In the genomic region with DNA sequence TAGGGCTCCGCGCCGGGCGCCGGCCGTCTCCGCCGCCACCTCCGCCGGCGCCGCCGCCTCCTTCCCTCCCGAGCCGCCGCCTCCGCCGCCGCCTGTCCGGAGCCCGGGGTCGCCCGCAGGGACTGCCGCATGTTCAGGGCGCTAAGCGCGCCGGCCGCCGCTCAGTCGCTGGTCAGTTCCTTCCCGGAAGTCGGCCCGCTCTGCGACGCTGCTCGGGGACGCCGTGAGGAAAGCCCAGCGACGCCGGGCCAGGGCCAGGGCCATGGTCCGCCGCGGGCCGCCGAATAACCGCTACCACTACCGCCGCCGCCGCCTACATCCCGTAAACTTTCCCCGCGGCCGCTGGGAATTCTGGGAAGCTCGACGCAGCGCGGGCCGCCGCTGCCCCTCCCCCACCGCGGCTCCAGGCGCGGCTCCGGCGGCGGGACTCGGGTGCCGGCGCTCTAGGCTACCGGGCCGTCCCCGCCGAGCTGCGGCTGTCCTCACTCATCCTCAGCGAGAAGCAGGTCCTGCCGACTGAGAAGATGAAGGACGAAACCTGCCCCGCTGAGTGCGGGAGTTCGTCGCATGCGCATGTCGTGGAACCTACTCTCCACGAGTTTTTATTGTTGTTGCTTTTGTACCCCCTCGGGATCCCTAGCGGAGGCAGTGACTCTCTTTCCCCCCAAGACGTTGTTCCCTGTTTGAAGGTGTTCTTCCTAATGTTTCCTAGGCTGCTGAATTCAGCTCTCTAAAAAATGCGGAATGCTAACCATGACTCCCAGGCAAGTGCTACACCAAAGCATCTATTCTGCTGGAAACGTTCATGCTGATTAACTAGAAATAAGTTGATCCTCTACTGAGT, we compare ENCODE assay signal across 8 cellular contexts. TPM values are rescaled to one million over a fixed set of nuclear protein-coding genes. Genes with fewer than 3 reads are reported as not detected.
A peak's percentile ranks its signal among the peaks of the same experiment; 100 is the strongest.
DNase-seq lines count a peak whose midpoint lies in the region; ATAC-seq lines count a peak whose summit lies in the region.

A gene (minus strand): TSS at position 299 of the 844 bp plus-strand sequence. CDS start 339 bp downstream, outside the sequence.

- CTCF ChIA-PET in activated CD4-positive, alpha-beta T cell treated with anti-CD3 and anti-CD28 coated beads for 36 hours (lab: Charles Lee) = interaction anchor here (1.0 to 1.1 kb wide), 2 partner anchors 49 to 108 kb away, joined by 3 to 4 read pairs; no protein-coding TSS in a partner anchor

- no peak within 1 kb of the TSS for H3K4me3 Mint-ChIP-seq in activated CD4-positive, alpha-beta T cell treated with anti-CD3 and anti-CD28 coated beads for 36 hours

- no peaks in the 10 kb centered on the region for H3K36me3 ChIP-seq in ACC112 (ENCODE audit: insufficient read depth, low read length)

- H3K4me3 ChIP-seq in ACC112 (ENCODE audit: low read depth, low read length) = peak within 1 kb of the TSS; percentile 85

- H3K27ac ChIP-seq in ACC112 (ENCODE audit: low read depth, low read length) = peak within 1 kb of the TSS; percentile 90
- peak within 1 kb of the TSS; percentile 89 for H3K27ac ChIP-seq in cingulate gyrus (ENCODE audit: low read depth, low read length)

- peaks cover 13% of the 10 kb centered on the region for H3K36me3 Mint-ChIP-seq in activated CD4-positive, alpha-beta T cell treated with anti-CD3 and anti-CD28 coated beads for 36 hours (ENCODE audit: low read depth)

- intact Hi-C loops in activated CD4-positive, alpha-beta T cell treated with anti-CD3 and anti-CD28 coated beads for 36 hours (cut with DNase I, micrococcal nuclease) = loop anchor here (1.0 to 5.0 kb wide), 9 partner anchors 58 to 356 kb away; a partner anchor contains a TSS

- peak within 1 kb of the TSS; percentile 80 for H3K27ac Mint-ChIP-seq in activated CD4-positive, alpha-beta T cell treated with anti-CD3 and anti-CD28 coated beads for 36 hours

- ATAC-seq in GM18861 (IDR thresholded peaks at IDR 0.05; ENCODE audit: unreplicated experiment) = peak; percentile 34
- peak; percentile 57 for ATAC-seq in HG03095 (IDR thresholded peaks at IDR 0.05; ENCODE audit: unreplicated experiment)
- ATAC-seq in activated CD4-positive, alpha-beta T cell treated with anti-CD3 and anti-CD28 coated beads for 36 hours = peak; percentile 79

- POLR2A ChIA-PET in activated CD4-positive, alpha-beta T cell treated with anti-CD3 and anti-CD28 coated beads for 36 hours (lab: Charles Lee) = interaction anchor here (0.6 to 1.4 kb wide), 11 partner anchors 9 to 554 kb away, joined by 3 to 5 read pairs (median 4); a partner anchor contains a TSS

- DNase-seq in NCI-H2227 treated with DMSO at 0.1 percent for 48 hours (lab: John Stamatoyannopoulos, UW) (peak; percentile 82), left kidney (ENCODE audit: low read depth, low spot score) (peak; percentile 95)
- DNase-seq in activated CD4-positive, alpha-beta T cell treated with anti-CD3 and anti-CD28 coated beads for 36 hours = peak; percentile 71
- peak; percentile 60 to 63 for DNase-seq in stimulated activated CD4-positive, alpha-beta T cell treated with anti-CD3 and anti-CD28 coated beads, Interleukin-2, amount 100 ng/mL, for 24 hours

- H2AFZ ChIP-seq in ACC112 (ENCODE audit: low read length, unreplicated experiment) = peak within 1 kb of the TSS; percentile 96

- H3K4me1 ChIP-seq in ACC112 (ENCODE audit: control insufficient read depth, insufficient read depth, low read length, unreplicated experiment) = peaks cover 10% of the 10 kb centered on the region

- no peaks in the 10 kb centered on the region for H3K27me3 Mint-ChIP-seq in activated CD4-positive, alpha-beta T cell treated with anti-CD3 and anti-CD28 coated beads for 36 hours

- no peaks in the 10 kb centered on the region for H3K9me3 Mint-ChIP-seq in activated CD4-positive, alpha-beta T cell treated with anti-CD3 and anti-CD28 coated beads for 36 hours (ENCODE audit: low read depth)

- peaks cover 25% of the 10 kb centered on the region for H3K79me2 ChIP-seq in ACC112 (ENCODE audit: control insufficient read depth, insufficient read depth, low read length, unreplicated experiment)

- H3K27me3 ChIP-seq in ACC112 (ENCODE audit: insufficient read depth, low read length) = no peaks in the 10 kb centered on the region

- H3K4me1 Mint-ChIP-seq in activated CD4-positive, alpha-beta T cell treated with anti-CD3 and anti-CD28 coated beads for 36 hours = peaks cover 12% of the 10 kb centered on the region

RNA-seq across cellular contexts. Expression of the gene that starts here (rescaled TPM):
- 10 to 100 TPM; 13.6 TPM for total RNA-seq in activated CD4-positive, alpha-beta T cell treated with anti-CD3 and anti-CD28 coated beads for 36 hours

Comparison
In these comparisons a context has a peak if more than half of its experiments do, and no peak if none do; other contexts are left out.
1. Peak in every context shown above with its lines: DNase-seq, ATAC-seq, H3K4me3 ChIP-seq and H3K27ac ChIP-seq.